7 cellular contexts compared by ENCODE assay signal in the genomic region with DNA sequence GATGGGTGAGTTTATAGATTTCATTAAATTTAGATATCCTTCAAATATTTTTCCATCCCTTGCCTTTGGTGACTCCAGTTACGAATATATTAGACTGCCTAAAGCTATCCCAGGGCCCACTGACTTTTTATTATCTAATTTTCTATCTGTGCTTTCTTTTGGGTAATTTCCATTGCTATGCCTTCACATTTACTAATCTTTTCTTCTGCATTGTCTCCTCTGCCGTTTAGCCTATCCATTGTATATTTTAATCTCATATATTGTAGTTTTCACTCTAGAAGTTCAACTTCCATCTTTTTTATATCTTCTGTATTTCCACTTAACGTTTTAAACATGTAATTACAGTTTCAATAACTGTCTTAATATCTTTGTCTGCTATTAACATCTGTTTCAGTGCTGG.
"Had no signal": no experiment of that assay in that cellular context is flagged by ENCODE, and none has a peak within 500 bp of the region (broad histone marks: within the 10 kb centered on the region; RNA-seq: fewer than 3 reads in every experiment).

No MANE protein-coding gene starts in this region.

- FAIRE-seq: HepG2, HTR-8/SVneo, K562 had no signal

- ATAC-seq: HepG2, K562 had no signal

- DNase-seq: IMR-90, KBM-7, KG1 had no signal

- H3K27ac ChIP-seq: HL-60 had no signal

- H3K4me3 ChIP-seq: K562 had no signal
